Comparison of ENCODE assay signal across 10 cellular contexts in the genomic region with DNA sequence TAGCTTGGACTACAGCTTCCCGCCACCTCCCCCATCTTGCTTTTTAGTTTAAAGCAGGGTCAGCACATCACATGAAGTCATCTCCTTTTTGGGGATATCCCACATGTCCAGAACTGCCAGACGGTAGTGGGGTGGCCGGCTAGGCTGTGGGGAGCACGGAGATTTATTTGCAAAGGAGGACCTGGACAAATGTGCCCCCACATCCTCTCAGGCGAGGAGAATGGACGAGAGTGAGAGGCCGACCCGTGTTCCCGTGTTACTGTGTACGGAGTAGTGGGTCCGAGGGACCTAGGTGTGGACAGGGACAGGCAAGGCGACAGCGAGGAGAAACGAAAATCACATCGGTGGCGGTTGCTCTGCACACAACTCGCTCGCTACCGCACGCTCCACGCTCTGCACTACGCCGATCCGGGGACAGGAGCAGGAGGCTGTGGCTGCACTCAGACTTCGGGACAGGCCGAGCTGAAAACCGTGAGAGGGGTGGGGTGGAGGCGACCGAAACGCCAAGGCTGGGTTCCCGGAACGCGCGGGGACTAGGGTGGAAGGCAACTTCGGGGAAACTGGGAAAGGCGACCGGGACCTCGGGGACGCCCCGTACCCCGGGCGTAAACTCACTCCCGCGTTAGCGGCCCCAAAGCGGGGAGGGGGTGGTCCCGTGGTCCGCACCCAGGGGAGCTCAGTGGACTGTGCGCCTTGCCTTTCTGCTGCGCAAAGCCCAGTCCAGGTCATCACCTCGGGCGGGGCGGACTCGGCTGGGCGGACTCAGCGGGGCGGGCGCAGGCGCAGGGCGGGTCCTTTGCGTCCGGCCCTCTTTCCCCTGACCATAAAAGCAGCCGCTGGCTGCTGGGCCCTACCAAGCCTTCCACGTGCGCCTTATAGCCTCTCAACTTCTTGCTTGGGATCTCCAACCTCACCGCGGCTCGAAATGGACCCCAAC. TPM values are rescaled to one million over a fixed set of nuclear protein-coding genes. Genes with fewer than 3 reads are reported as not detected.
DNase-seq lines count a peak whose midpoint lies in the region; ATAC-seq and TF ChIP-seq lines count a peak whose summit lies in the region.
"Had no signal": no experiment of that assay in that cellular context is flagged by ENCODE, and none has a peak within 500 bp of the region (broad histone marks: within the 10 kb centered on the region; RNA-seq: fewer than 3 reads in every experiment).

TSS of gene MT1A (plus strand) at position 853 of the 937 bp plus-strand sequence. CDS start at position 926, 73 bp downstream.

- H3K27ac ChIP-seq in stomach = peak within 1 kb of the TSS; percentile 60 to 85 (median 80)

- TF ChIP-seq POLR2A in stomach (IDR thresholded peaks at IDR 0.05) = peak in 1 of 4 donors; percentile 11

- peak; percentile 16 for TF ChIP-seq EP300 in stomach (IDR thresholded peaks at IDR 0.05)

- no peak for TF ChIP-seq CTCF in choroid plexus epithelial cell (conservative IDR thresholded peaks at IDR 0.05; ENCODE audit: low read depth, low read length)
- no peak for TF ChIP-seq CTCF in stomach (IDR thresholded peaks at IDR 0.05)

- H3K4me3 ChIP-seq in choroid plexus epithelial cell (ENCODE audit: low read depth, low read length) (peak within 1 kb of the TSS; percentile 62), stomach (peak within 1 kb of the TSS; percentile 46 to 52 (median 50))

- no peaks in the 10 kb centered on the region for H3K9me3 Mint-ChIP-seq in activated CD4-positive, alpha-beta T cell treated with anti-CD3 and anti-CD28 coated beads, Interleukin-2, amount 10 ng/mL, durations not matched to agents 7 days and 5 days

- peaks cover 38% of the 10 kb centered on the region for H3K4me1 Mint-ChIP-seq in activated CD4-positive, alpha-beta T cell treated with anti-CD3 and anti-CD28 coated beads, Interleukin-2, amount 10 ng/mL, durations not matched to agents 7 days and 5 days

- no peak for DNase-seq in activated CD4-positive, alpha-beta T cell treated with anti-CD3 and anti-CD28 coated beads, Interleukin-2, amount 10 ng/mL, durations not matched to agents 7 days and 5 days
- no peak for DNase-seq in activated CD4-positive, alpha-beta T cell treated with anti-CD3 and anti-CD28 coated beads for 4 hours
- peak; percentile 62 for DNase-seq in choroid plexus epithelial cell (ENCODE audit: low read depth)
- DNase-seq in left lobe of liver (ENCODE audit: low spot score) = peak; percentile 96
- DNase-seq in stomach = peak; percentile 87
- no peak for DNase-seq in GOT3 (lab: John Stamatoyannopoulos, UW)
- DNase-seq: DND-41 had no signal

- H3K36me3 ChIP-seq in stomach = no peaks in the 10 kb centered on the region

- H3K27ac Mint-ChIP-seq in activated CD4-positive, alpha-beta T cell treated with anti-CD3 and anti-CD28 coated beads, Interleukin-2, amount 10 ng/mL, durations not matched to agents 7 days and 5 days = no peak within 1 kb of the TSS

- peak within 1 kb of the TSS; percentile 45 for H3K4me3 Mint-ChIP-seq in activated CD4-positive, alpha-beta T cell treated with anti-CD3 and anti-CD28 coated beads, Interleukin-2, amount 10 ng/mL, durations not matched to agents 7 days and 5 days

- peaks cover 0 to 81% (median 11%) of the 10 kb centered on the region in 3 donors for H3K27me3 ChIP-seq in stomach

- H3K27me3 Mint-ChIP-seq in activated CD4-positive, alpha-beta T cell treated with anti-CD3 and anti-CD28 coated beads, Interleukin-2, amount 10 ng/mL, durations not matched to agents 7 days and 5 days = peaks cover 87% of the 10 kb centered on the region

- peak; percentile 81 for ATAC-seq in left lobe of liver
- ATAC-seq in GM18907 (IDR thresholded peaks at IDR 0.05; ENCODE audit: unreplicated experiment) = no peak
- ATAC-seq in HG03378 (IDR thresholded peaks at IDR 0.05; ENCODE audit: unreplicated experiment) = no peak

- no peaks in the 10 kb centered on the region for H3K9me3 ChIP-seq in stomach

- CTCF ChIA-PET in activated CD4-positive, alpha-beta T cell treated with anti-CD3 and anti-CD28 coated beads, Interleukin-2, amount 10 ng/mL, durations not matched to agents 7 days and 5 days (lab: Charles Lee) = no interaction called here

- 5 to 10% (median 7%) methylated on average over 47 to 68 of the region's 68 CpGs for WGBS in stomach, 5 donors

- POLR2A ChIA-PET in activated CD4-positive, alpha-beta T cell treated with anti-CD3 and anti-CD28 coated beads, Interleukin-2, amount 10 ng/mL, durations not matched to agents 7 days and 5 days (lab: Charles Lee) = no interaction called here

- peaks cover 4% of the 10 kb centered on the region for H3K36me3 Mint-ChIP-seq in activated CD4-positive, alpha-beta T cell treated with anti-CD3 and anti-CD28 coated beads, Interleukin-2, amount 10 ng/mL, durations not matched to agents 7 days and 5 days (ENCODE audit: low read depth)

- peaks cover 22 to 64% (median 49%) of the 10 kb centered on the region in 4 donors for H3K4me1 ChIP-seq in stomach

- intact Hi-C loops in stomach (cut with DNase I; ENCODE audit: low total_unique reads) = no loop called here

RNA-seq across cellular contexts. Expression of gene MT1A, which starts in this region (rescaled TPM):
- not detected for total RNA-seq in activated CD4-positive, alpha-beta T cell treated with anti-CD3 and anti-CD28 coated beads, Interleukin-2, amount 10 ng/mL, durations not matched to agents 7 days and 5 days
- total RNA-seq in left lobe of liver (141 TPM), stomach (10 to 100 TPM in 2 of 5 donors, 1 to 10 TPM in 2, not detected in 1; 3.3 to 56.7 (median 25.5) TPM)
- 100 to 1,000 TPM; 117 to 185 (median 169) TPM for polyA plus RNA-seq in stomach
- total RNA-seq: SK-MEL-5 had no signal

Comparison
In these comparisons a context has a peak if more than half of its experiments do, and no peak if none do; other contexts are left out.
1. DNase-seq: peak in choroid plexus epithelial cell (single experiment), left lobe of liver (single experiment) and stomach (single experiment); none in activated CD4-positive, alpha-beta T cell treated with anti-CD3 and anti-CD28 coated beads, Interleukin-2, amount 10 ng/mL, durations not matched to agents 7 days and 5 days (single experiment), activated CD4-positive, alpha-beta T cell treated with anti-CD3 and anti-CD28 coated beads for 4 hours (0 of 2) and GOT3 (single experiment).